ENCODE assay signal across 8 cellular contexts in genomic region chrX:30488092-30488491, GRCh38.
DNase-seq lines count a peak whose midpoint lies in the region; ATAC-seq and TF ChIP-seq lines count a peak whose summit lies in the region.

No MANE protein-coding gene starts in this region.

- TF ChIP-seq CTCF in smooth muscle cell (IDR thresholded peaks at IDR 0.05; ENCODE audit: borderline replicate concordance, insufficient read depth, poor library complexity, severe bottlenecking): peak; percentile 3

- no peaks in the 10 kb centered on the region for H3K9me3 ChIP-seq in smooth muscle cell (replicated peaks; ENCODE audit: low read depth)
- H3K9me3 ChIP-seq in effector memory CD4-positive, alpha-beta T cell (ENCODE audit: control insufficient read depth, low read length): no peaks in the 10 kb centered on the region

- no peaks in the 10 kb centered on the region for H3F3A ChIP-seq in smooth muscle cell (ENCODE audit: low read depth)

- no peak overlapping the region for H3K9ac ChIP-seq in smooth muscle cell (ENCODE audit: low read depth)

- WGBS in smooth muscle cell (ENCODE audit: low lambda C conversion rate): 53% methylated on average over 3 of the region's 3 CpGs

- DNase-seq in NOMO-1 treated with DMSO at 0.1 percent for 48 hours (lab: John Stamatoyannopoulos, UW; ENCODE audit: unreplicated experiment) (peak; percentile 51), NOMO-1 treated with dmso at 0.1 percent for 144 hours (lab: John Stamatoyannopoulos, UW; ENCODE audit: unreplicated experiment) (no peak), SHP77 (lab: John Stamatoyannopoulos, UW) (peak; percentile 5 to 33), smooth muscle cell (lab: John Stamatoyannopoulos, UW; ENCODE audit: unreplicated experiment) (no peak), cerebellum (ENCODE audit: low spot score) (no peak), NCI-H2107 treated with DMSO at 0.1 percent for 48 hours (lab: John Stamatoyannopoulos, UW; ENCODE audit: unreplicated experiment) (no peak)
- DNase-seq in effector memory CD4-positive, alpha-beta T cell: no peak

- no peaks in the 10 kb centered on the region for H3K4me1 ChIP-seq in smooth muscle cell (ENCODE audit: low read depth)
- H3K4me1 ChIP-seq in effector memory CD4-positive, alpha-beta T cell (ENCODE audit: control insufficient read depth, insufficient read depth, low read length, poor library complexity, severe bottlenecking): no peaks in the 10 kb centered on the region

- H4K20me1 ChIP-seq in smooth muscle cell (ENCODE audit: low read depth): no peaks in the 10 kb centered on the region

- ATAC-seq in HG02943 (IDR thresholded peaks at IDR 0.05; ENCODE audit: low read depth, unreplicated experiment): peak; percentile 46

- H3K79me2 ChIP-seq in smooth muscle cell (ENCODE audit: low read depth): no peaks in the 10 kb centered on the region

- H3K36me3 ChIP-seq in smooth muscle cell (ENCODE audit: low read depth): no peaks in the 10 kb centered on the region
- H3K36me3 ChIP-seq in effector memory CD4-positive, alpha-beta T cell (ENCODE audit: control insufficient read depth, insufficient read depth, low read length): no peaks in the 10 kb centered on the region

- no peaks in the 10 kb centered on the region for H3K27me3 ChIP-seq in smooth muscle cell (ENCODE audit: low read depth)
- H3K27me3 ChIP-seq in effector memory CD4-positive, alpha-beta T cell (replicated peaks; ENCODE audit: control insufficient read depth, insufficient read depth, low read length, poor library complexity, severe bottlenecking): no peaks in the 10 kb centered on the region

- H3K4me3 ChIP-seq in smooth muscle cell: no peak overlapping the region
- no peak overlapping the region for H3K4me3 ChIP-seq in effector memory CD4-positive, alpha-beta T cell (ENCODE audit: insufficient read depth, low read depth, low read length, poor library complexity, severe bottlenecking)

- no peak overlapping the region for H3K4me2 ChIP-seq in smooth muscle cell

- no peak overlapping the region for H3K27ac ChIP-seq in smooth muscle cell (ENCODE audit: low read depth)
- no peak overlapping the region for H3K27ac ChIP-seq in effector memory CD4-positive, alpha-beta T cell (ENCODE audit: insufficient read depth, low read length, poor library complexity, severe bottlenecking)

- H2AFZ ChIP-seq in smooth muscle cell (ENCODE audit: low read depth): no peak overlapping the region

Comparison
In these comparisons a context has a peak if more than half of its experiments do, and no peak if none do; other contexts are left out.
1. DNase-seq: peak in NOMO-1 treated with DMSO at 0.1 percent for 48 hours (single experiment) and SHP77 (2 of 2); none in NOMO-1 treated with dmso at 0.1 percent for 144 hours (single experiment), smooth muscle cell (single experiment), cerebellum (single experiment), NCI-H2107 treated with DMSO at 0.1 percent for 48 hours (single experiment) and effector memory CD4-positive, alpha-beta T cell (0 of 3).